ENCODE assay signal across 9 cellular contexts in the genomic region with DNA sequence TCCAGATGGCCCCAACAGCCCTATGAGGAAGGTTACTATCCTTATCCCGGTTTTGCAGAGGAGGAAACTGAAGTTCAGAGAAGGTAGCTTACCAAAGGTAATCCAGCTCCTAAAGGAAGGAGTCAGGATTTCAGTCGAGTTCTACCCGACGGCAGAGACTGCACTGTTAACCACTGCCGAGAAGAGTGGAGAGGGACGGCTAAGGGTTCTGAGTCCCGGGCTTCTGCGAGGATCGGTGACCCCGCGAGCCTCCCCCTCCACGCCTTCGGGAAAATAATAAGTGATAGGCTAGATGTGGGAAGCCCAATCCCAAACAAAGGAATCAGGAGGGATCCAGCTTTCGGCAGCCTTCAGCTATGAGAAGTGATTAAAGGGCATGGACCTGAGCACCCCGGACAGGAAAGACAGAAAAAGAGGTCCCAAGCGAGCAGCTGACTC. TPM values are rescaled to one million over a fixed set of nuclear protein-coding genes. Genes with fewer than 3 reads are reported as not detected.
A peak's percentile ranks its signal among the peaks of the same experiment; 100 is the strongest.
DNase-seq lines count a peak whose midpoint lies in the region; ATAC-seq and TF ChIP-seq lines count a peak whose summit lies in the region.
"Had no signal": no experiment of that assay in that cellular context is flagged by ENCODE, and none has a peak within 500 bp of the region (broad histone marks: within the 10 kb centered on the region; RNA-seq: fewer than 3 reads in every experiment).

No MANE protein-coding gene starts in this region.

- POLR2A ChIA-PET in Caco-2 (lab: Charles Lee) = interaction anchor here (0.5 to 1.3 kb wide), 6 partner anchors 21 to 630 kb away, joined by 4 to 11 read pairs (median 6); no protein-coding TSS in a partner anchor
- POLR2A ChIA-PET in activated CD4-positive, alpha-beta memory T cell treated with anti-CD3 and anti-CD28 coated beads, Interleukin-2, amount 10 ng/mL, durations not matched to agents 7 days and 5 days (lab: Charles Lee) = interaction anchor here (0.7 to 7.7 kb wide), 11 partner anchors 9 to 338 kb away, joined by 3 to 71 read pairs (median 5); partner anchors contain the start of genes HECTD3 and RNU5D-1

- peak overlapping the region; percentile 87 for H3K4me2 ChIP-seq in hepatocyte

- peak overlapping the region; percentile 81 for H2AFZ ChIP-seq in hepatocyte

- H3K27me3 Mint-ChIP-seq in Caco-2 (ENCODE audit: insufficient read depth, unreplicated experiment) = no peaks in the 10 kb centered on the region
- peaks cover 2% of the 10 kb centered on the region; the same call in 1 of the 2 replicates for H3K27me3 Mint-ChIP-seq in HFFc6 (ENCODE audit: insufficient read depth)
- H3K27me3 Mint-ChIP-seq in activated CD4-positive, alpha-beta memory T cell treated with anti-CD3 and anti-CD28 coated beads, Interleukin-2, amount 10 ng/mL, durations not matched to agents 7 days and 5 days = no peaks in the 10 kb centered on the region
- H3K27me3 Mint-ChIP-seq in stimulated activated naive B cell treated with anti-CD40 and anti-IgM and Interleukin-4, amounts not matched to agents 10 μg/mL and 1 μg/mL and 100 μg/mL, for 72 hours = no peaks in the 10 kb centered on the region

- H3K4me3 Mint-ChIP-seq in Caco-2 (ENCODE audit: unreplicated experiment) = peak overlapping the region; percentile 75
- peak overlapping the region; percentile 90 for H3K4me3 Mint-ChIP-seq in HFFc6
- peak overlapping the region; percentile 83 for H3K4me3 Mint-ChIP-seq in activated CD4-positive, alpha-beta memory T cell treated with anti-CD3 and anti-CD28 coated beads, Interleukin-2, amount 10 ng/mL, durations not matched to agents 7 days and 5 days
- H3K4me3 Mint-ChIP-seq in stimulated activated naive B cell treated with anti-CD40 and anti-IgM and Interleukin-4, amounts not matched to agents 10 μg/mL and 1 μg/mL and 100 μg/mL, for 72 hours = peak overlapping the region; percentile 89 to 90

- peaks cover 16% of the 10 kb centered on the region for H3K79me2 ChIP-seq in hepatocyte

- H3K27ac Mint-ChIP-seq in Caco-2 (ENCODE audit: unreplicated experiment) (peak overlapping the region; percentile 88), HFFc6 (peak overlapping the region; percentile 89)
- H3K27ac Mint-ChIP-seq in activated CD4-positive, alpha-beta memory T cell treated with anti-CD3 and anti-CD28 coated beads, Interleukin-2, amount 10 ng/mL, durations not matched to agents 7 days and 5 days = peak overlapping the region; percentile 79
- peak overlapping the region; percentile 33 for H3K27ac Mint-ChIP-seq in stimulated activated naive B cell treated with anti-CD40 and anti-IgM and Interleukin-4, amounts not matched to agents 10 μg/mL and 1 μg/mL and 100 μg/mL, for 72 hours

- DNase-seq in Caco-2 (no peak), HFFc6 (peak; percentile 3), hepatocyte (ENCODE audit: low spot score) (no peak)
- no peak for DNase-seq in activated CD4-positive, alpha-beta memory T cell treated with anti-CD3 and anti-CD28 coated beads, Interleukin-2, amount 10 ng/mL, durations not matched to agents 7 days and 5 days
- DNase-seq in stimulated activated naive B cell treated with anti-CD40 and anti-IgM and Interleukin-4, amounts not matched to agents 10 μg/mL and 1 μg/mL and 100 μg/mL, for 72 hours = no peak

- H3K36me3 ChIP-seq in Caco-2 (ENCODE audit: control insufficient read depth, insufficient read depth, low read length) (no peaks in the 10 kb centered on the region), hepatocyte (replicated peaks; ENCODE audit: insufficient read depth, low read depth) (no peaks in the 10 kb centered on the region)

- CTCF ChIA-PET in Caco-2 (lab: Charles Lee) = interaction anchor here (0.5 to 1.4 kb wide), 4 partner anchors 18 to 792 kb away, joined by 3 to 11 read pairs (median 4); no protein-coding TSS in a partner anchor
- CTCF ChIA-PET in activated CD4-positive, alpha-beta memory T cell treated with anti-CD3 and anti-CD28 coated beads, Interleukin-2, amount 10 ng/mL, durations not matched to agents 7 days and 5 days (lab: Charles Lee) = interaction anchor here (0.7 to 4.9 kb wide), 10 partner anchors 12 to 65 kb away, joined by 4 to 44 read pairs (median 5); no protein-coding TSS in a partner anchor

- H3K4me1 Mint-ChIP-seq in Caco-2 (ENCODE audit: low read depth, unreplicated experiment) = no peaks in the 10 kb centered on the region
- H3K4me1 Mint-ChIP-seq in HFFc6 (ENCODE audit: low read depth) = peaks cover 31% of the 10 kb centered on the region
- H3K4me1 Mint-ChIP-seq in activated CD4-positive, alpha-beta memory T cell treated with anti-CD3 and anti-CD28 coated beads, Interleukin-2, amount 10 ng/mL, durations not matched to agents 7 days and 5 days = peaks cover 32% of the 10 kb centered on the region
- H3K4me1 Mint-ChIP-seq in stimulated activated naive B cell treated with anti-CD40 and anti-IgM and Interleukin-4, amounts not matched to agents 10 μg/mL and 1 μg/mL and 100 μg/mL, for 72 hours = peaks cover 23 to 35% of the 10 kb centered on the region in 2 donors

- peak overlapping the region; percentile 92 for H3K27ac ChIP-seq in hepatocyte

- ATAC-seq in stimulated activated naive B cell treated with anti-CD40 and anti-IgM and Interleukin-4, amounts not matched to agents 10 μg/mL and 1 μg/mL and 100 μg/mL, for 72 hours (replicated peaks) = peak; percentile 0 to 2
- ATAC-seq in HG02970 (IDR thresholded peaks at IDR 0.05; ENCODE audit: low FRiP score, unreplicated experiment) (no peak), HG02938 (IDR thresholded peaks at IDR 0.05; ENCODE audit: unreplicated experiment) (no peak), HG03108 (IDR thresholded peaks at IDR 0.05; ENCODE audit: unreplicated experiment) (no peak)

- WGBS in hepatocyte (ENCODE audit: low lambda C conversion rate, missing lambda C conversion rate) = 2% methylated on average over 15 of the region's 16 CpGs

- H3K4me3 ChIP-seq in Caco-2 (ENCODE audit: low read depth, low read length) = peak overlapping the region; percentile 73
- peak overlapping the region; percentile 73 for H3K4me3 ChIP-seq in hepatocyte

- intact Hi-C loops in Caco-2 (cut with micrococcal nuclease; ENCODE audit: unreplicated experiment) = loop anchor here (1.0 kb wide), 1 partner anchor 42 kb away; no protein-coding TSS in a partner anchor

- no TSS peak for BruUV-seq in Caco-2 (replicated peaks; lab: Mats Ljungman, UMichigan)

- no peaks in the 10 kb centered on the region for H3K9me2 ChIP-seq in hepatocyte (replicated peaks; ENCODE audit: insufficient read depth)

- no peaks in the 10 kb centered on the region for H4K20me1 ChIP-seq in hepatocyte (ENCODE audit: insufficient read depth, poor library complexity, severe bottlenecking)

- H3K9me3 Mint-ChIP-seq in Caco-2 (ENCODE audit: unreplicated experiment) (no peaks in the 10 kb centered on the region), HFFc6 (no peaks in the 10 kb centered on the region)
- no peaks in the 10 kb centered on the region for H3K9me3 Mint-ChIP-seq in activated CD4-positive, alpha-beta memory T cell treated with anti-CD3 and anti-CD28 coated beads, Interleukin-2, amount 10 ng/mL, durations not matched to agents 7 days and 5 days
- H3K9me3 Mint-ChIP-seq in stimulated activated naive B cell treated with anti-CD40 and anti-IgM and Interleukin-4, amounts not matched to agents 10 μg/mL and 1 μg/mL and 100 μg/mL, for 72 hours = no peaks in the 10 kb centered on the region

- TF ChIP-seq CTCF in Caco-2 (IDR thresholded peaks at IDR 0.05; ENCODE audit: insufficient read depth in 1 of 2, low read depth in 1 of 2, low read length in 1 of 2, severe bottlenecking in 1 of 2, unreplicated experiment in 1 of 2) (no peak), HFFc6 (IDR thresholded peaks at IDR 0.05) (no peak), hepatocyte (IDR thresholded peaks at IDR 0.05; ENCODE audit: poor library complexity) (no peak)

- H3K36me3 Mint-ChIP-seq in Caco-2 (ENCODE audit: insufficient read depth, unreplicated experiment) (peaks cover 8% of the 10 kb centered on the region), HFFc6 (ENCODE audit: low read depth) (no peaks in the 10 kb centered on the region)
- H3K36me3 Mint-ChIP-seq in activated CD4-positive, alpha-beta memory T cell treated with anti-CD3 and anti-CD28 coated beads, Interleukin-2, amount 10 ng/mL, durations not matched to agents 7 days and 5 days (ENCODE audit: low read depth) = no peaks in the 10 kb centered on the region
- peaks cover 0 to 4% of the 10 kb centered on the region in 2 donors for H3K36me3 Mint-ChIP-seq in stimulated activated naive B cell treated with anti-CD40 and anti-IgM and Interleukin-4, amounts not matched to agents 10 μg/mL and 1 μg/mL and 100 μg/mL, for 72 hours

- H3K4me1 ChIP-seq in Caco-2 = peaks cover 3% of the 10 kb centered on the region; the same call in 1 of the 2 replicates
- peaks cover 21% of the 10 kb centered on the region for H3K4me1 ChIP-seq in hepatocyte (ENCODE audit: insufficient read depth)

- H3K27me3 ChIP-seq in Caco-2 (replicated peaks; ENCODE audit: control insufficient read depth, insufficient read depth, low read length) = no peaks in the 10 kb centered on the region
- H3K27me3 ChIP-seq in hepatocyte = no peaks in the 10 kb centered on the region

- H3K9me3 ChIP-seq in Caco-2 = no peaks in the 10 kb centered on the region
- H3K9me3 ChIP-seq in hepatocyte (ENCODE audit: low read depth) = no peaks in the 10 kb centered on the region

RNA-seq across cellular contexts. Expression of gene TMEM53, which starts 0.6 kb away (rescaled TPM):
- 3.5 and 4.4 TPM in 2 replicates for total RNA-seq in Caco-2 (2022)
- total RNA-seq in HFFc6 (2021; fragmentation: NEBNext Ultra II Directional; extraction: Animal tissue kit (Norgen Biotek cat#: 25700)) = 1 to 10 TPM; 3.2 to 5.0 (median 4.4) TPM
- 1 to 10 TPM; 4.3 to 5.6 TPM for total RNA-seq in activated CD4-positive, alpha-beta memory T cell treated with anti-CD3 and anti-CD28 coated beads, Interleukin-2, amount 10 ng/mL, durations not matched to agents 7 days and 5 days
- total RNA-seq in hepatocyte = 6.9 and 11.7 TPM in 2 replicates
- 27.5 and 37.4 TPM in 2 replicates for polyA plus RNA-seq in hepatocyte

RNA-seq across cellular contexts. Expression of gene ARMH1, which starts 0.8 kb away (rescaled TPM):
- total RNA-seq in Caco-2 (2022) = 0.37 TPM in 1 of 2 replicates, not detected in the other
- under 1 TPM in 4 of 6 experiments, not detected in 2; 0.14 to 0.41 (median 0.32) TPM for total RNA-seq in HFFc6 (2021; fragmentation: NEBNext Ultra II Directional; extraction: Animal tissue kit (Norgen Biotek cat#: 25700))
- total RNA-seq in activated CD4-positive, alpha-beta memory T cell treated with anti-CD3 and anti-CD28 coated beads, Interleukin-2, amount 10 ng/mL, durations not matched to agents 7 days and 5 days = 10 to 100 TPM; 20.8 to 21.2 TPM
- total RNA-seq in hepatocyte = 1.2 and 3.1 TPM in 2 replicates
- polyA plus RNA-seq in hepatocyte = 6.1 and 6.3 TPM in 2 replicates

RNA-seq across cellular contexts. Expression of gene RNU5D-1, which starts 57.3 kb away (rescaled TPM):
- total RNA-seq in Caco-2 (2022) = 16.3 TPM in 1 of 2 replicates, not detected in the other
- not detected for total RNA-seq in HFFc6 (2021; fragmentation: NEBNext Ultra II Directional; extraction: Animal tissue kit (Norgen Biotek cat#: 25700))
- total RNA-seq in activated CD4-positive, alpha-beta memory T cell treated with anti-CD3 and anti-CD28 coated beads, Interleukin-2, amount 10 ng/mL, durations not matched to agents 7 days and 5 days = not detected
- not detected in 2 replicates for total RNA-seq in hepatocyte
- polyA plus RNA-seq in hepatocyte = not detected in 2 replicates
- total RNA-seq: NCI-H460 had no signal

Comparison
In these comparisons a context has a peak if more than half of its experiments do, and no peak if none do; other contexts are left out.
1. H3K27ac Mint-ChIP-seq: peak in every context shown above with its lines; median percentile 89 in HFFc6; 88 in Caco-2; 79 in activated CD4-positive, alpha-beta memory T cell treated with anti-CD3 and anti-CD28 coated beads, Interleukin-2, amount 10 ng/mL, durations not matched to agents 7 days and 5 days; 33 in stimulated activated naive B cell treated with anti-CD40 and anti-IgM and Interleukin-4, amounts not matched to agents 10 μg/mL and 1 μg/mL and 100 μg/mL, for 72 hours.
2. ATAC-seq: peak in stimulated activated naive B cell treated with anti-CD40 and anti-IgM and Interleukin-4, amounts not matched to agents 10 μg/mL and 1 μg/mL and 100 μg/mL, for 72 hours (2 of 2); none in HG02970 (single experiment), HG02938 (single experiment) and HG03108 (single experiment).
3. Peak in every context shown above with its lines, with median percentiles within 50 percentile points of each other: H3K4me3 Mint-ChIP-seq.